In genomic region chr9:127574089-127574921, GRCh38 we compare ENCODE assay signal across 7 cellular contexts. TPM values are rescaled to one million over a fixed set of nuclear protein-coding genes. Genes with fewer than 3 reads are reported as not detected.
A peak's percentile ranks its signal among the peaks of the same experiment; 100 is the strongest.
DNase-seq lines count a peak whose midpoint lies in the region; ATAC-seq and TF ChIP-seq lines count a peak whose summit lies in the region.

No MANE protein-coding gene starts in this region.

- H3K4me1 ChIP-seq in GM23248 (ENCODE audit: insufficient read depth), result peaks cover 57% of the 10 kb centered on the region
- peaks cover 12% of the 10 kb centered on the region for H3K4me1 ChIP-seq in neural progenitor cell

- H3K9ac ChIP-seq in GM23248 (peak overlapping the region; percentile 68), neural progenitor cell (no peak overlapping the region)

- peaks cover 65% of the 10 kb centered on the region for H3K79me2 ChIP-seq in GM23248 (ENCODE audit: insufficient read depth)
- H3K79me2 ChIP-seq in neural progenitor cell (ENCODE audit: low read depth), result no peaks in the 10 kb centered on the region

- peaks cover 24% of the 10 kb centered on the region for H3K4me1 Mint-ChIP-seq in neural progenitor cell

- H3K9me2 ChIP-seq in GM23248 (ENCODE audit: insufficient read depth), result no peaks in the 10 kb centered on the region

- H3K9me3 ChIP-seq in GM23248 (ENCODE audit: low read depth) (no peaks in the 10 kb centered on the region), neural progenitor cell (ENCODE audit: low read depth) (no peaks in the 10 kb centered on the region)

- H3K9me3 Mint-ChIP-seq in neural progenitor cell, result no peaks in the 10 kb centered on the region

- no peaks in the 10 kb centered on the region for H3K36me3 Mint-ChIP-seq in neural progenitor cell

- H4K20me1 ChIP-seq in GM23248 (ENCODE audit: insufficient read depth) (no peaks in the 10 kb centered on the region), neural progenitor cell (ENCODE audit: low read depth) (no peaks in the 10 kb centered on the region)

- no peak for TF ChIP-seq CTCF in neural progenitor cell (IDR thresholded peaks at IDR 0.05)

- H3K4me3 Mint-ChIP-seq in neural progenitor cell, result no peak overlapping the region

- 38% methylated on average over 10 of the region's 10 CpGs for WGBS in GM23248 (ENCODE audit: low coverage in 1 of 2, low lambda C conversion rate in 2 of 2, missing lambda C conversion rate in 2 of 2), 2 experiments

- H3K36me3 ChIP-seq in GM23248 (ENCODE audit: low read depth) (no peaks in the 10 kb centered on the region), neural progenitor cell (no peaks in the 10 kb centered on the region)

- peak overlapping the region; percentile 58 for H3K4me2 ChIP-seq in GM23248 (ENCODE audit: unreplicated experiment)
- no peak overlapping the region for H3K4me2 ChIP-seq in neural progenitor cell

- H2AFZ ChIP-seq in GM23248, result peak overlapping the region; percentile 37
- H2AFZ ChIP-seq in neural progenitor cell (replicated peaks), result no peak overlapping the region

- in situ Hi-C loops in GM23248 (cut with MboI), result no loop called here

- H3K27ac Mint-ChIP-seq in neural progenitor cell, result peak overlapping the region; percentile 53

- H3K27ac ChIP-seq in GM23248 (peak overlapping the region; percentile 94), neural progenitor cell (no peak overlapping the region)

- H3K4me3 ChIP-seq in GM23248, result peak overlapping the region; percentile 37; the same call in 1 of the 2 replicates
- H3K4me3 ChIP-seq in neural progenitor cell, result no peak overlapping the region

- peaks cover 61% of the 10 kb centered on the region for H3F3A ChIP-seq in GM23248 (ENCODE audit: insufficient read depth)
- peaks cover 9% of the 10 kb centered on the region for H3F3A ChIP-seq in neural progenitor cell (ENCODE audit: low read depth)

- DNase-seq in GM23248 (peak; percentile 82), NCI-H2107 treated with DMSO at 0.1 percent for 48 hours (lab: John Stamatoyannopoulos, UW; ENCODE audit: unreplicated experiment) (peak; percentile 93), astrocyte of the hippocampus (ENCODE audit: low read depth, low spot score) (peak; percentile 69), neural progenitor cell (ENCODE audit: low spot score) (no peak), NCI-H82 treated with DMSO at 0.1 percent for 48 hours (lab: John Stamatoyannopoulos, UW; ENCODE audit: unreplicated experiment) (no peak)

- ATAC-seq in HG03378 (IDR thresholded peaks at IDR 0.05; ENCODE audit: unreplicated experiment), result no peak
- no peak for ATAC-seq in GM21447 (IDR thresholded peaks at IDR 0.05; ENCODE audit: unreplicated experiment)

- peaks cover 8% of the 10 kb centered on the region for H3K27me3 Mint-ChIP-seq in neural progenitor cell (ENCODE audit: insufficient read depth, low read depth)

- H3K27me3 ChIP-seq in GM23248 (replicated peaks; ENCODE audit: insufficient read depth) (no peaks in the 10 kb centered on the region), neural progenitor cell (no peaks in the 10 kb centered on the region)

RNA-seq across cellular contexts. Expression of gene STXBP1, which starts 37.8 kb away (rescaled TPM):
- 28.5 and 61.8 TPM in 2 replicates for total RNA-seq in GM23248 (2014; rRNA removed; shearing (Covaris generic))
- polyA plus RNA-seq in GM23248 (2016; fragmentation: Nextera tagmentation; extraction: Ambion mirVana), result 42.3 and 43.7 TPM in 2 replicates
- total RNA-seq in neural progenitor cell (ENCODE audit: low replicate concordance), result 12.0 and 23.1 TPM in 2 replicates

Comparison
In these comparisons a context has a peak if more than half of its experiments do, and no peak if none do; other contexts are left out.
1. DNase-seq: peak in GM23248 (single experiment), NCI-H2107 treated with DMSO at 0.1 percent for 48 hours (single experiment) and astrocyte of the hippocampus (single experiment); none in neural progenitor cell (single experiment) and NCI-H82 treated with DMSO at 0.1 percent for 48 hours (single experiment).